Comparison of ENCODE assay signal across 23 cellular contexts in genomic region chr6:130520801-130521200, GRCh38.
"Had no signal": no experiment of that assay in that cellular context is flagged by ENCODE, and none has a peak within 500 bp of the region (broad histone marks: within the 10 kb centered on the region; RNA-seq: fewer than 3 reads in every experiment).

No MANE protein-coding gene starts in this region.

- H3K27me3 ChIP-seq: gastroesophageal sphincter, heart left ventricle, suprapubic skin, transverse colon, uterus had no signal

- H3K4me3 ChIP-seq: gastroesophageal sphincter, heart left ventricle, lung, suprapubic skin, transverse colon, uterus had no signal

- H3K9me3 ChIP-seq: gastroesophageal sphincter, heart left ventricle, suprapubic skin, transverse colon, uterus had no signal

- H3K4me3 Mint-ChIP-seq: mesothelial cell of epicardium, nephron, T-cell had no signal

- ATAC-seq: gastroesophageal sphincter; heart left ventricle; left lobe of liver; stimulated activated naive CD8-positive, alpha-beta T cell treated with anti-CD3 and anti-CD28 coated beads, Interleukin-15, Interleukin-2, amounts not matched to agents 100 U/mL and 50 U/mL, for 24 hours; T-cell had no signal

- H3K36me3 ChIP-seq: gastroesophageal sphincter, heart left ventricle, suprapubic skin, transverse colon, uterus had no signal

- H3K4me1 Mint-ChIP-seq: mesothelial cell of epicardium had no signal

- H3K27me3 Mint-ChIP-seq: T-cell had no signal

- H3K36me3 Mint-ChIP-seq: mesothelial cell of epicardium had no signal

- H3K27ac Mint-ChIP-seq: mesothelial cell of epicardium, nephron had no signal

- DNase-seq: activated CD4-positive, alpha-beta T cell treated with anti-CD3 and anti-CD28 coated beads for 48 hours; activated CD4-positive, CD25-positive, alpha-beta regulatory T cell; activated CD8-positive, alpha-beta memory T cell treated with anti-CD3 and anti-CD28 coated beads for 24 hours; activated CD8-positive, alpha-beta memory T cell treated with anti-CD3 and anti-CD28 coated beads, Interleukin-2, amount 50 U/mL, for 48 hours; activated effector memory CD4-positive, alpha-beta T cell treated with anti-CD3 and anti-CD28 coated beads, Interleukin-2, amount 50 U/mL, for 16 hours; activated T-cell treated with anti-CD3 and anti-CD28 coated beads, Interleukin-2, amount 50 U/mL, for 48 hours; aorta; cortex of kidney; effector CD4-positive, alpha-beta T cell; heart left ventricle; kidney; stimulated activated CD4-positive, alpha-beta T cell treated with anti-CD3 and anti-CD28 coated beads, Interleukin-2, amount 100 ng/mL, for 24 hours; stimulated activated naive CD8-positive, alpha-beta T cell treated with anti-CD3 and anti-CD28 coated beads, Interleukin-15, Interleukin-2, amounts not matched to agents 100 U/mL and 50 U/mL, for 24 hours; T-cell; T1000; transverse colon; uterus had no signal

- H3K4me1 ChIP-seq: gastroesophageal sphincter, suprapubic skin, transverse colon had no signal

- H3K27ac ChIP-seq: gastroesophageal sphincter, heart left ventricle, suprapubic skin, transverse colon, uterus had no signal
